22 cellular contexts compared by ENCODE assay signal in the genomic region with DNA sequence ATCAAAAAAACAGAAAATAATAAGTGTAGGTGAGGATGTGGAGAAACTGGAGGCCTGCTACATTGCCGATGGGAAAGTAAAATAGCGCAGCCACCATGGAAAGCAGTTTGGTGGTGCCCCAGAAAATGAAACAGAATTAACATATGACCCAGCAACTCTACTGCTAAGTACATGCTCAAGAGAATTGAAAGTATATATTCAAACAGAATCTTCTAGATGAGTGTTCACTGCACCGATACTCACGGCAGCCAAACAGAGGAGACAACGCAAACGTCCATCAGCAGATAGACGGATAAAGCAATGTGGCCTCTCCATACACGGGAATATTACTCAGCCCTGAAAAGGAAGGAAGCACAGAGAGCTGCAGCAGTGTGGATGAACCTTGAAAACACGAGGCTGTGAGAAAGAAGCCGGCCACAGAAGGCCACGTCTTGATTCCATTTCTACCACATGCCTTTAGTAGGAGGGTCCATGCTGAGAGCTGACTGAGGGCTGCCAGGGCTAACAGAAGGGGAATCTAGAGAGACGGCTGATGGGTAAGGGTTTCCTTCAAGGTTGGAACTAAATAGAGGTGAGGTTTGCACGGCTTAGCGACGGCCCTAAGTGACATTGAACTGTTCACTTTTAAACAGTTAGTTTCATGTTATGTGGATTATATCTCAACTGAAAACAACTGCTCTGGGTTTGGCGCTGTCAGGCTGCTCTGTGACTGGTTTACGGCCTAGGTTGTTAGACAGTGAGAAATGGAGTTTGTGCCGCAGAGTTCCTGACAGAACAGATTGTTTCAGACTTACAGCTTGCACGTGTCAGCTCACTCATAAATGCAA. TPM values are rescaled to one million over a fixed set of nuclear protein-coding genes. Genes with fewer than 3 reads are reported as not detected.
DNase-seq lines count a peak whose midpoint lies in the region; ATAC-seq, FAIRE-seq and TF ChIP-seq lines count a peak whose summit lies in the region.
"Had no signal": no experiment of that assay in that cellular context is flagged by ENCODE, and none has a peak within 500 bp of the region (broad histone marks: within the 10 kb centered on the region; RNA-seq: fewer than 3 reads in every experiment).

No MANE protein-coding gene starts in this region.

- intact Hi-C loops in activated CD4-positive, alpha-beta T cell treated with anti-CD3 and anti-CD28 coated beads for 36 hours (cut with DNase I, micrococcal nuclease) = no loop called here
- intact Hi-C loops in K562 (cut with micrococcal nuclease) = no loop called here
- intact Hi-C loops in activated T-helper 1 cell treated with anti-CD3 and anti-CD28 coated beads, Interleukin-12 subunit alpha, Interleukin-12 subunit beta, Interleukin-2, Interleukin-4 antibody, amounts not matched to agents 30 ng/mL and 10 ng/mL and 1 ng/mL, durations not matched to agents 14 hours and 24 hours and 36 hours (cut with micrococcal nuclease) = no loop called here

- CTCF ChIA-PET in activated CD4-positive, alpha-beta T cell treated with anti-CD3 and anti-CD28 coated beads for 36 hours (lab: Charles Lee) = no interaction called here
- CTCF ChIA-PET in K562 (lab: Yijun Ruan, JAX; ENCODE audit: low intra/inter-chr PET ratio) = no interaction called here
- CTCF ChIA-PET in SK-N-SH (lab: Yijun Ruan, JAX) = interaction anchor here (1.3 kb wide), 1 partner anchor 33 kb away, joined by 5 read pairs; no protein-coding TSS in a partner anchor

- TF ChIP-seq RAD21 in K562 (CRISPR knock-in tag; conservative IDR thresholded peaks at IDR 0.05 in 1 of 2, IDR thresholded peaks at IDR 0.05 in 1 of 2) = no peak
- no peak for TF ChIP-seq RAD21 in SK-N-SH (IDR thresholded peaks at IDR 0.05; ENCODE audit: low read length)

- H3K36me3 ChIP-seq in K562 (ENCODE audit: control insufficient read depth, insufficient read depth, low read length) (no peaks in the 10 kb centered on the region), SK-N-SH (replicated peaks in 1 of 2; ENCODE audit: control insufficient read depth in 1 of 2, insufficient read depth in 2 of 2, low read length in 1 of 2) (no peaks in the 10 kb centered on the region)

- no peak for FAIRE-seq in K562 (lab: Jason Lieb, UNC)
- FAIRE-seq: D721Med, GM18507, H1 had no signal

- peaks cover 26% of the 10 kb centered on the region for H3K36me3 Mint-ChIP-seq in activated CD4-positive, alpha-beta T cell treated with anti-CD3 and anti-CD28 coated beads for 36 hours (ENCODE audit: low read depth)
- peaks cover 24% of the 10 kb centered on the region for H3K36me3 Mint-ChIP-seq in activated T-helper 1 cell treated with anti-CD3 and anti-CD28 coated beads, Interleukin-12 subunit alpha, Interleukin-12 subunit beta, Interleukin-2, Interleukin-4 antibody, amounts not matched to agents 30 ng/mL and 10 ng/mL and 1 ng/mL, durations not matched to agents 14 hours and 24 hours and 36 hours (ENCODE audit: low read depth)
- H3K36me3 Mint-ChIP-seq: CD8-positive, alpha-beta T cell; IgD-negative memory B cell had no signal

- H2AFZ ChIP-seq in K562 (ENCODE audit: low read depth, low read length) (no peak overlapping the region), SK-N-SH (ENCODE audit: low read depth) (no peak overlapping the region)

- peaks cover 12% of the 10 kb centered on the region for H4K20me1 ChIP-seq in K562 (replicated peaks; ENCODE audit: control insufficient read depth, insufficient read depth, low read length)
- no peaks in the 10 kb centered on the region for H4K20me1 ChIP-seq in SK-N-SH (ENCODE audit: insufficient read depth)

- peaks cover 13% of the 10 kb centered on the region for H3K27me3 Mint-ChIP-seq in activated CD4-positive, alpha-beta T cell treated with anti-CD3 and anti-CD28 coated beads for 36 hours
- H3K27me3 Mint-ChIP-seq in activated T-helper 1 cell treated with anti-CD3 and anti-CD28 coated beads, Interleukin-12 subunit alpha, Interleukin-12 subunit beta, Interleukin-2, Interleukin-4 antibody, amounts not matched to agents 30 ng/mL and 10 ng/mL and 1 ng/mL, durations not matched to agents 14 hours and 24 hours and 36 hours (ENCODE audit: insufficient read depth) = no peaks in the 10 kb centered on the region

- no peak for TF ChIP-seq EP300 in K562 (IDR thresholded peaks at IDR 0.05; ENCODE audit: low read length)
- no peak for TF ChIP-seq EP300 in SK-N-SH (IDR thresholded peaks at IDR 0.05; ENCODE audit: borderline replicate concordance in 1 of 2, low read depth in 1 of 2, low read length in 1 of 2)

- H3K9me3 ChIP-seq in K562 (replicated peaks; ENCODE audit: control insufficient read depth, insufficient read depth, low read depth, low read length) (no peaks in the 10 kb centered on the region), SK-N-SH (no peaks in the 10 kb centered on the region)

- H3K9ac ChIP-seq in K562 (ENCODE audit: insufficient read depth in 1 of 2, low read depth in 2 of 2, low read length in 2 of 2) (no peak overlapping the region), SK-N-SH (no peak overlapping the region)

- H3K4me1 ChIP-seq in K562 (replicated peaks in 1 of 2; ENCODE audit: control insufficient read depth in 2 of 2, insufficient read depth in 2 of 2, low read length in 2 of 2) = peaks cover 0 to 6% of the 10 kb centered on the region in 2 experiments; a peak in 1 of 5 replicates
- no peaks in the 10 kb centered on the region for H3K4me1 ChIP-seq in SK-N-SH (ENCODE audit: control insufficient read depth in 1 of 2, insufficient read depth in 2 of 2, low read depth in 1 of 2, low read length in 1 of 2)

- H3K9me2 ChIP-seq in SK-N-SH = no peaks in the 10 kb centered on the region

- H3K4me2 ChIP-seq in K562 (ENCODE audit: insufficient read depth, low read length) (no peak overlapping the region), SK-N-SH (no peak overlapping the region)

- peak; percentile 11 for DNase-seq in activated CD4-positive, alpha-beta T cell treated with anti-CD3 and anti-CD28 coated beads for 36 hours
- DNase-seq in activated CD4-positive, alpha-beta T cell treated with anti-CD3 and anti-CD28 coated beads for 4 hours = no peak
- peak; percentile 17 for DNase-seq in 8988T
- no peak for DNase-seq in K562 (ENCODE audit: extremely low read depth in 1 of 4, low spot score in 3 of 4)
- DNase-seq in SK-N-SH = no peak
- DNase-seq in activated T-helper 1 cell treated with anti-CD3 and anti-CD28 coated beads, Interleukin-12 subunit alpha, Interleukin-12 subunit beta, Interleukin-2, Interleukin-4 antibody, amounts not matched to agents 30 ng/mL and 10 ng/mL and 1 ng/mL, durations not matched to agents 14 hours and 24 hours and 36 hours (ENCODE audit: low spot score) = no peak
- no peak for DNase-seq in NCI-H1694 (lab: John Stamatoyannopoulos, UW)
- DNase-seq: CD8-positive, alpha-beta T cell; DMS79; HFFc6; NCI-H1105; NCI-H1694 treated with DMSO at 0.1 percent for 48 hours; NCI-H2107; NCI-H2227 treated with DMSO at 0.1 percent for 48 hours; NCI-H524 had no signal

- TF ChIP-seq POLR2A in K562 (conservative IDR thresholded peaks at IDR 0.05) = no peak

- BruUV-seq in K562 (replicated peaks; lab: Mats Ljungman, UMichigan) = no TSS peak

- H3K79me2 ChIP-seq in K562 (ENCODE audit: control insufficient read depth, insufficient read depth, low read length) (no peaks in the 10 kb centered on the region), SK-N-SH (ENCODE audit: insufficient read depth) (no peaks in the 10 kb centered on the region)

- H3K9me3 Mint-ChIP-seq in activated CD4-positive, alpha-beta T cell treated with anti-CD3 and anti-CD28 coated beads for 36 hours (ENCODE audit: low read depth) = no peaks in the 10 kb centered on the region
- H3K9me3 Mint-ChIP-seq in activated T-helper 1 cell treated with anti-CD3 and anti-CD28 coated beads, Interleukin-12 subunit alpha, Interleukin-12 subunit beta, Interleukin-2, Interleukin-4 antibody, amounts not matched to agents 30 ng/mL and 10 ng/mL and 1 ng/mL, durations not matched to agents 14 hours and 24 hours and 36 hours = peaks cover 5% of the 10 kb centered on the region
- H3K9me3 Mint-ChIP-seq: CD8-positive, alpha-beta T cell had no signal

- TF ChIP-seq CTCF in K562 (IDR thresholded peaks at IDR 0.05 in 2 of 3, conservative IDR thresholded peaks at IDR 0.05 in 1 of 3; ENCODE audit: insufficient read depth in 2 of 3, low read depth in 1 of 3, low read length in 3 of 3) = no peak
- TF ChIP-seq CTCF in SK-N-SH (IDR thresholded peaks at IDR 0.05) = no peak

- H3K27me3 ChIP-seq in K562 (ENCODE audit: control insufficient read depth in 2 of 2, insufficient read depth in 2 of 2, low read length in 2 of 2) (peaks cover 41 to 71% of the 10 kb centered on the region in 2 experiments), SK-N-SH (ENCODE audit: insufficient read depth) (no peaks in the 10 kb centered on the region)

- peak; percentile 61 for ATAC-seq in activated CD4-positive, alpha-beta T cell treated with anti-CD3 and anti-CD28 coated beads for 36 hours
- ATAC-seq in HG02885 (IDR thresholded peaks at IDR 0.05; ENCODE audit: poor library complexity, unreplicated experiment) = peak; percentile 36
- no peak for ATAC-seq in K562
- ATAC-seq: CD8-positive, alpha-beta T cell; Right ventricle myocardium inferior had no signal

- H3K4me1 Mint-ChIP-seq in activated CD4-positive, alpha-beta T cell treated with anti-CD3 and anti-CD28 coated beads for 36 hours = peaks cover 17% of the 10 kb centered on the region
- H3K4me1 Mint-ChIP-seq in activated T-helper 1 cell treated with anti-CD3 and anti-CD28 coated beads, Interleukin-12 subunit alpha, Interleukin-12 subunit beta, Interleukin-2, Interleukin-4 antibody, amounts not matched to agents 30 ng/mL and 10 ng/mL and 1 ng/mL, durations not matched to agents 14 hours and 24 hours and 36 hours (ENCODE audit: low read depth) = peaks cover 35% of the 10 kb centered on the region

- peak overlapping the region; percentile 25 for H3K27ac Mint-ChIP-seq in activated CD4-positive, alpha-beta T cell treated with anti-CD3 and anti-CD28 coated beads for 36 hours
- H3K27ac Mint-ChIP-seq in activated T-helper 1 cell treated with anti-CD3 and anti-CD28 coated beads, Interleukin-12 subunit alpha, Interleukin-12 subunit beta, Interleukin-2, Interleukin-4 antibody, amounts not matched to agents 30 ng/mL and 10 ng/mL and 1 ng/mL, durations not matched to agents 14 hours and 24 hours and 36 hours = no peak overlapping the region
- H3K27ac Mint-ChIP-seq: CD8-positive, alpha-beta T cell; HFFc6; IgD-negative memory B cell had no signal

- 10% methylated on average over 19 of the region's 19 CpGs for WGBS in K562 (ENCODE audit: insufficient coverage, low coverage, missing lambda C conversion rate)
- 74% methylated on average over 19 of the region's 19 CpGs for WGBS in SK-N-SH (ENCODE audit: low lambda C conversion rate)

- in situ Hi-C loops in K562 (cut with MboI) = no loop called here

- no peak overlapping the region for H3K4me3 Mint-ChIP-seq in activated CD4-positive, alpha-beta T cell treated with anti-CD3 and anti-CD28 coated beads for 36 hours
- no peak overlapping the region for H3K4me3 Mint-ChIP-seq in activated T-helper 1 cell treated with anti-CD3 and anti-CD28 coated beads, Interleukin-12 subunit alpha, Interleukin-12 subunit beta, Interleukin-2, Interleukin-4 antibody, amounts not matched to agents 30 ng/mL and 10 ng/mL and 1 ng/mL, durations not matched to agents 14 hours and 24 hours and 36 hours
- H3K4me3 Mint-ChIP-seq: CD8-positive, alpha-beta T cell; HFFc6; IgD-negative memory B cell had no signal

- POLR2A ChIA-PET in activated CD4-positive, alpha-beta T cell treated with anti-CD3 and anti-CD28 coated beads for 36 hours (lab: Charles Lee) = no interaction called here
- POLR2A ChIA-PET in K562 (lab: Yijun Ruan, JAX) (interaction anchor here (0.6 to 1.2 kb wide), 3 partner anchors 11 to 15 kb away, joined by 3 to 5 read pairs (median 4); no protein-coding TSS in a partner anchor), SK-N-SH (lab: Yijun Ruan, JAX) (no interaction called here)

- no peaks in the 10 kb centered on the region for H3K9me1 ChIP-seq in K562 (ENCODE audit: control insufficient read depth, insufficient read depth, low read length)

- H3F3A ChIP-seq in SK-N-SH (replicated peaks; ENCODE audit: insufficient read depth) = no peaks in the 10 kb centered on the region

- no peak overlapping the region for H3K4me3 ChIP-seq in K562
- H3K4me3 ChIP-seq in SK-N-SH (ENCODE audit: low read depth in 2 of 2, low read length in 1 of 2) = no peak overlapping the region

- H3K27ac ChIP-seq in K562 (ENCODE audit: extremely low read depth, low read depth, low read length) = no peak overlapping the region
- H3K27ac ChIP-seq in SK-N-SH (ENCODE audit: low read depth in 2 of 2, low read length in 1 of 2) = no peak overlapping the region
- H3K27ac ChIP-seq: 22Rv1 had no signal

RNA-seq across cellular contexts. Expression of gene AHRR, which starts 29.8 kb away (rescaled TPM):
- 10 to 100 TPM; 15.1 to 20.5 TPM for total RNA-seq in activated CD4-positive, alpha-beta T cell treated with anti-CD3 and anti-CD28 coated beads for 36 hours
- total RNA-seq in K562 (2011; cell fraction: chromatin; rRNA removed; ENCODE audit: low replicate concordance) = 2.8 and 5.5 TPM in 2 replicates
- total RNA-seq in K562 (2011; cell fraction: nucleolus; rRNA removed) = 2.1 and 3.2 TPM in 2 replicates
- 0.99 and 1.4 TPM in 2 replicates for total RNA-seq in K562 (2011; cell fraction: nucleoplasm; rRNA removed)
- total RNA-seq in K562 (2014; rRNA removed) (0.82 and 1.1 TPM in 2 replicates), K562 (2014; rRNA removed; fragmentation: Illumina TruSeq; extraction: Trizol) (0.18 and 0.61 TPM in 2 replicates), K562 (2015; rRNA removed; fragmentation: Illumina TruSeq; extraction: Trizol) (1.2 TPM in 2 replicates), K562 (2021) (1.6 and 1.8 TPM in 2 replicates)
- polyA plus RNA-seq in K562 (2011; rRNA removed) (0.68 and 1.3 TPM in 2 replicates), K562 (2014; fragmentation: Illumina TruSeq; extraction: Trizol) (0.43 and 0.72 TPM in 2 replicates), K562 (2014; fragmentation: Nextera tagmentation; extraction: Ambion mirVana) (under 1 TPM in 1 of 2 experiments, not detected in 1; 0.06 TPM), K562 (2014; rRNA removed) (0.89 and 1.8 TPM in 2 replicates), SK-N-SH (2012; rRNA removed) (0.71 and 0.99 TPM in 2 replicates)
- 0.88 and 1.8 TPM in 2 replicates for polyA plus RNA-seq in K562 (2011; cell fraction: cytosol; rRNA removed)
- polyA plus RNA-seq in K562 (2011; cell fraction: nucleus; rRNA removed) = 5.4 and 7.4 TPM in 2 replicates
- 1.6 and 4.2 TPM in 2 replicates for polyA plus RNA-seq in K562 (2012)
- polyA minus RNA-seq in K562 (2011; rRNA and poly(A)+ RNA removed) = 0.15 and 0.91 TPM in 2 replicates
- 0.76 and 1.3 TPM in 2 replicates for polyA minus RNA-seq in K562 (2011; cell fraction: cytosol; rRNA and poly(A)+ RNA removed)
- 2.3 and 2.9 TPM in 2 replicates for polyA minus RNA-seq in K562 (2011; cell fraction: nucleus; rRNA and poly(A)+ RNA removed)
- 0.40 and 0.49 TPM in 2 replicates for polyA plus RNA-seq in SK-N-SH (2012; cell fraction: cytosol; rRNA removed)
- 3.2 and 3.3 TPM in 2 replicates for polyA plus RNA-seq in SK-N-SH (2012; cell fraction: nucleus; rRNA removed)
- total RNA-seq in activated T-helper 1 cell treated with anti-CD3 and anti-CD28 coated beads, Interleukin-12 subunit alpha, Interleukin-12 subunit beta, Interleukin-2, Interleukin-4 antibody, amounts not matched to agents 30 ng/mL and 10 ng/mL and 1 ng/mL, durations not matched to agents 14 hours and 24 hours and 36 hours = 22.7 and 23.7 TPM in 2 replicates

Comparison
In these comparisons a context has a peak if more than half of its experiments do, and no peak if none do; other contexts are left out.
1. DNase-seq: peak in activated CD4-positive, alpha-beta T cell treated with anti-CD3 and anti-CD28 coated beads for 36 hours (single experiment) and 8988T (single experiment); none in activated CD4-positive, alpha-beta T cell treated with anti-CD3 and anti-CD28 coated beads for 4 hours (0 of 2), K562 (0 of 4), SK-N-SH (single experiment), activated T-helper 1 cell treated with anti-CD3 and anti-CD28 coated beads, Interleukin-12 subunit alpha, Interleukin-12 subunit beta, Interleukin-2, Interleukin-4 antibody, amounts not matched to agents 30 ng/mL and 10 ng/mL and 1 ng/mL, durations not matched to agents 14 hours and 24 hours and 36 hours (single experiment) and NCI-H1694 (single experiment).